In the genomic region with DNA sequence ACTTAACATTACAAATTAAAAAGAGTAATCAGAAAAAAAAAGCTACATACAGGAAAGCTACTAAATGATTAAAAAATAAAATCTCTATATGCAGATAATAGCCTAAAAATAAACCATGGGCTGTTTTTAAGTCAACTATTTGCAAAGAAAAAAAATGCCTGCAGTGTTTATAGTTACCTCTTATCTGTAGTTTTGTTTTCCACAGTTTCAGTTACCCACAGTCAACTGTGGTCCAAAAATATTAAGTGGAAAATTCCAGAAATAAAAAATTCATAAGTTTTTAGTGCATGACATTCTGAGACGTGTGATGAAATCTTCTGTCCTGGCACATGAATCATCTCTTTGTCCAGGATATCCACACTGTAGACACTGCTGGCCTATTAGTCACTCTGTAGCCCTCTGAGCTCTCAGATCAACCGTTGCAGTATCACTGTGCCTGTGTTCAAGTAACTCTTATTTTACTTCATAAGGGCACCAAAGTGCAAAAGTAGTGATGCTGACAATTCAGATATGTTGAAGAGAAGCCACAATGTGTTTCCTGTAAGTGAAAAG, we compare ENCODE assay signal across 10 cellular contexts. TPM values are rescaled to one million over a fixed set of nuclear protein-coding genes. Genes with fewer than 3 reads are reported as not detected.
DNase-seq lines count a peak whose midpoint lies in the region; ATAC-seq and TF ChIP-seq lines count a peak whose summit lies in the region.
"Had no signal": no experiment of that assay in that cellular context is flagged by ENCODE, and none has a peak within 500 bp of the region (broad histone marks: within the 10 kb centered on the region; RNA-seq: fewer than 3 reads in every experiment).

No MANE protein-coding gene starts in this region.

- TF ChIP-seq CTCF in fibroblast of the aortic adventitia (IDR thresholded peaks at IDR 0.05; ENCODE audit: insufficient read depth, low read length) (no peak), GM10266 (IDR thresholded peaks at IDR 0.05; ENCODE audit: control insufficient read depth, insufficient read depth, low read depth, missing control alignments) (no peak)

- no peak overlapping the region for H3K4me2 ChIP-seq in trophoblast cell (ENCODE audit: low read length)

- no peak overlapping the region for H2BK5ac ChIP-seq in trophoblast cell (ENCODE audit: low read depth, low read length, poor library complexity)

- H4K12ac ChIP-seq in trophoblast cell (ENCODE audit: low read depth, low read length) = no peak overlapping the region

- no peaks in the 10 kb centered on the region; the same call in 1 of the 2 replicates for H3K36me3 ChIP-seq in SJSA1
- H3K36me3 ChIP-seq in trophoblast cell (ENCODE audit: control insufficient read depth in 1 of 2, insufficient read depth in 2 of 2, low read length in 2 of 2) = no peaks in the 10 kb centered on the region

- no CpG with 5 or more reads among the region's 2 CpGs for WGBS in trophoblast cell (ENCODE audit: extremely low coverage, insufficient coverage, insufficient read length)

- H3K27ac ChIP-seq in SJSA1 = peak overlapping the region; percentile 37
- H3K27ac ChIP-seq in trophoblast cell (ENCODE audit: low read depth, low read length) = no peak overlapping the region

- H3K4me1 ChIP-seq in SJSA1 (replicated peaks) (peaks cover 16% of the 10 kb centered on the region), trophoblast cell (ENCODE audit: control insufficient read depth in 1 of 2, insufficient read depth in 2 of 2, low read length in 2 of 2) (no peaks in the 10 kb centered on the region)

- H3K9me3 ChIP-seq in SJSA1 (replicated peaks) = no peaks in the 10 kb centered on the region
- H3K9me3 ChIP-seq in trophoblast cell (ENCODE audit: insufficient read depth, low read depth, low read length) = peaks cover 9% of the 10 kb centered on the region

- no peak overlapping the region for H4K8ac ChIP-seq in trophoblast cell (ENCODE audit: low read depth, low read length)

- H3K23ac ChIP-seq in trophoblast cell (ENCODE audit: low read length) = no peak overlapping the region

- no peak overlapping the region for H3K4ac ChIP-seq in trophoblast cell (ENCODE audit: low read depth, low read length)

- DNase-seq in ELR (ENCODE audit: low read depth) = peak; percentile 92
- DNase-seq in SJSA1 (ENCODE audit: low read depth in 1 of 2, low spot score in 2 of 2) = peak; percentile 56 to 57
- DNase-seq in fibroblast of the aortic adventitia (ENCODE audit: low read depth) = peak; percentile 93
- DNase-seq in trophoblast cell = peak; percentile 69 to 88
- DNase-seq in midbrain (lab: John Stamatoyannopoulos, UW) = no peak
- no peak for DNase-seq in GM10266 (ENCODE audit: extremely low spot score)
- DNase-seq in cortex of kidney (lab: John Stamatoyannopoulos, UW) = no peak
- DNase-seq: activated naive CD4-positive, alpha-beta T cell treated with anti-CD3 and anti-CD28 coated beads for 36 hours; GOT3 had no signal

- H3K14ac ChIP-seq in trophoblast cell (ENCODE audit: low read length) = no peak overlapping the region

- no peak overlapping the region for H2BK120ac ChIP-seq in trophoblast cell (ENCODE audit: insufficient read depth, low read length, poor library complexity)

- no peaks in the 10 kb centered on the region for H3K79me1 ChIP-seq in trophoblast cell (ENCODE audit: low read length)

- no peak overlapping the region for H2AFZ ChIP-seq in trophoblast cell (ENCODE audit: insufficient read depth, low read length, poor library complexity)

- H2AK5ac ChIP-seq in trophoblast cell (ENCODE audit: low read length) = no peak overlapping the region

- no peak overlapping the region for H2BK12ac ChIP-seq in trophoblast cell (ENCODE audit: low read length)

- ATAC-seq in HG02884 (IDR thresholded peaks at IDR 0.05; ENCODE audit: unreplicated experiment) = no peak

- H3K79me2 ChIP-seq in trophoblast cell (ENCODE audit: control insufficient read depth, insufficient read depth, low read length, poor library complexity) = no peaks in the 10 kb centered on the region

- no peak overlapping the region for H3K4me3 ChIP-seq in SJSA1
- no peak overlapping the region for H3K4me3 ChIP-seq in fibroblast of the aortic adventitia (ENCODE audit: low read depth, low read length)
- H3K4me3 ChIP-seq in trophoblast cell (ENCODE audit: low read depth, low read length) = no peak overlapping the region

- H3K9ac ChIP-seq in trophoblast cell (ENCODE audit: low read length) = no peak overlapping the region

- H3K27me3 ChIP-seq in SJSA1 (replicated peaks) (no peaks in the 10 kb centered on the region), trophoblast cell (ENCODE audit: insufficient read depth, low read length) (no peaks in the 10 kb centered on the region)

- no peak overlapping the region for H3K18ac ChIP-seq in trophoblast cell (ENCODE audit: low read length)

- no peak overlapping the region for H4K91ac ChIP-seq in trophoblast cell (ENCODE audit: low read depth, low read length)

RNA-seq across cellular contexts. Expression of gene PRELID2, which starts 59.2 kb away (rescaled TPM):
- 28.4 and 29.2 TPM in 2 replicates for total RNA-seq in SJSA1 (2014; rRNA removed; shearing (Covaris generic))
- total RNA-seq in fibroblast of the aortic adventitia (ENCODE audit: low replicate concordance) = 12.3 and 35.4 TPM in 2 replicates
- polyA plus RNA-seq in trophoblast cell (2013) = 2.7 and 2.9 TPM in 2 replicates

Comparison
In these comparisons a context has a peak if more than half of its experiments do, and no peak if none do; other contexts are left out.
1. DNase-seq: peak in ELR (single experiment), SJSA1 (2 of 2), fibroblast of the aortic adventitia (single experiment) and trophoblast cell (2 of 2); none in midbrain (single experiment), GM10266 (single experiment) and cortex of kidney (single experiment).